8 cellular contexts compared by ENCODE assay signal in the genomic region with DNA sequence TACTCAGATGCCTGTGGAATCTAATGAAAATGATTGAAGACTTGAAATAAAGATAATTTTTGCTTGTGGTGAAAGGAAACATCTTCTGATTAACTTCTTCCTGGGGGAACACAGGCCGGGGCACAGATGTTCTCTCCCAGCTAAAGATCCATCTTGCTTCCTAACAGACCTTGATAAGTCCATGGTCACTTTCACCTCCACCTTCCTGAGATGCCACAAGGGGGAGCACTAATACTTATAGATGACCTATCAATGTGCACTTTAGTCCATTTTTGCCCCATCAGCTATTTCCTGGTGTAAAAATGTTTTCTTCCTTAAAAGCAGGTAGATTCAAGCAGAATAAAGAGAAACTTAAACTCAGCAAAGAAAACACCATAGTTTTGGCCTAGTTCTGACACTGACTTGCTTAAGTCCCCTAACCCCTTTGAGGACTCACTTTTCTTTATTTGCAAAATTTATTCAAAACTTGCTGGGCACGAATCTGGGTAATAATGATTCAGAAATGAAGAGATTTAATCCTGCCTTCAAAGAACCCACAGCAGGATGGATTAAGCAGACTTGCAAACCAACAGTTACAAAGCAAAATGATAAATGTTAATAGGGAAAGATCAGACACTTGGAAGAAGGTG.
DNase-seq lines count a peak whose midpoint lies in the region; ATAC-seq and TF ChIP-seq lines count a peak whose summit lies in the region.

No MANE protein-coding gene starts in this region.

- H3K9ac ChIP-seq in mesenchymal stem cell (ENCODE audit: low read length), result peak overlapping the region; percentile 20

- H3K4me2 ChIP-seq in mesenchymal stem cell (ENCODE audit: low read length, poor library complexity, severe bottlenecking), result no peak overlapping the region

- ATAC-seq in GM19035 (IDR thresholded peaks at IDR 0.05; ENCODE audit: unreplicated experiment) (peak; percentile 86), HG03378 (IDR thresholded peaks at IDR 0.05; ENCODE audit: unreplicated experiment) (peak; percentile 92)
- ATAC-seq in activated CD4-positive, CD25-positive, alpha-beta regulatory T cell treated with anti-CD3 and anti-CD28 coated beads, Interleukin-2, amount 50 U/mL, for 24 hours, result peak; percentile 67 to 73

- no peaks in the 10 kb centered on the region for H3K79me1 ChIP-seq in mesenchymal stem cell (replicated peaks; ENCODE audit: low read length, poor library complexity, severe bottlenecking)

- no peak overlapping the region for H2AK5ac ChIP-seq in mesenchymal stem cell (ENCODE audit: low read length, severe bottlenecking)

- H3K27me3 ChIP-seq in BJ (ENCODE audit: control insufficient read depth, insufficient read depth, low read length), result no peaks in the 10 kb centered on the region
- H3K27me3 ChIP-seq in mesenchymal stem cell (ENCODE audit: control insufficient read depth in 1 of 2, insufficient read depth in 1 of 2, low read length in 2 of 2), result no peaks in the 10 kb centered on the region

- no peaks in the 10 kb centered on the region for H3K9me3 ChIP-seq in mesenchymal stem cell (ENCODE audit: control insufficient read depth, low read length)

- H3K36me3 ChIP-seq in BJ (ENCODE audit: control insufficient read depth, insufficient read depth, low read length), result no peaks in the 10 kb centered on the region
- H3K36me3 ChIP-seq in mesenchymal stem cell (ENCODE audit: control insufficient read depth in 1 of 2, insufficient read depth in 2 of 2, low read depth in 1 of 2, low read length in 2 of 2), result no peaks in the 10 kb centered on the region

- no peak overlapping the region for H3K4ac ChIP-seq in mesenchymal stem cell (ENCODE audit: low read depth in 1 of 2, low read length in 2 of 2)

- H4K91ac ChIP-seq in mesenchymal stem cell (ENCODE audit: low read length), result no peak overlapping the region

- CTCF ChIA-PET in BJ (lab: Yijun Ruan, JAX), result interaction anchor here (0.6 to 4.7 kb wide), 28 partner anchors 8 to 1066 kb away, joined by 3 to 59 read pairs (median 4); no protein-coding TSS in a partner anchor

- H2BK120ac ChIP-seq in mesenchymal stem cell (ENCODE audit: low read depth, low read length), result no peak overlapping the region

- H3K14ac ChIP-seq in mesenchymal stem cell (ENCODE audit: low read length in 2 of 2), result no peak overlapping the region

- no peak overlapping the region for H3K18ac ChIP-seq in mesenchymal stem cell (ENCODE audit: low read depth in 1 of 2, low read length in 2 of 2)

- H2BK15ac ChIP-seq in mesenchymal stem cell (ENCODE audit: low read depth, poor library complexity, severe bottlenecking), result no peak overlapping the region

- no peak overlapping the region for H3K23ac ChIP-seq in mesenchymal stem cell (ENCODE audit: low read length in 2 of 2)

- DNase-seq in BJ (ENCODE audit: low read depth) (peak; percentile 47), NCI-H446 treated with DMSO at 0.1 percent for 48 hours (lab: John Stamatoyannopoulos, UW) (peak; percentile 36), ecto neural progenitor cell (ENCODE audit: low spot score) (peak; percentile 53), mesenchymal stem cell (peak; percentile 82)
- DNase-seq in stimulated activated CD8-positive, alpha-beta memory T cell treated with anti-CD3 and anti-CD28 coated beads, Interleukin-4, amount 100 ng/mL, for 48 hours, result peak; percentile 64

- no peak overlapping the region for H3K27ac ChIP-seq in mesenchymal stem cell (ENCODE audit: low read length, poor library complexity, severe bottlenecking)

- H2BK5ac ChIP-seq in mesenchymal stem cell (ENCODE audit: low read depth, low read length, poor library complexity, severe bottlenecking), result no peak overlapping the region

- POLR2A ChIA-PET in BJ (lab: Charles Lee), result no interaction called here

- WGBS in mesenchymal stem cell, result 42% methylated on average over 2 of the region's 2 CpGs

- H4K8ac ChIP-seq in mesenchymal stem cell (ENCODE audit: low read length), result no peak overlapping the region

- H3K4me3 ChIP-seq in BJ (ENCODE audit: low read depth, low read length) (no peak overlapping the region), mesenchymal stem cell (ENCODE audit: insufficient read depth in 1 of 2, low read depth in 1 of 2, low read length in 2 of 2) (no peak overlapping the region)

- H3K4me1 ChIP-seq in mesenchymal stem cell (ENCODE audit: control insufficient read depth, insufficient read depth, low read depth, low read length), result no peaks in the 10 kb centered on the region

- peak; percentile 77 for TF ChIP-seq CTCF in BJ (IDR thresholded peaks at IDR 0.05; ENCODE audit: insufficient read depth, low read depth, low read length)

- no peak overlapping the region for H2BK12ac ChIP-seq in mesenchymal stem cell (ENCODE audit: low read length in 2 of 2)

- no peak overlapping the region for H2AFZ ChIP-seq in mesenchymal stem cell (ENCODE audit: low read depth, low read length)
